Comparison of ENCODE assay signal across 12 cellular contexts in the genomic region with DNA sequence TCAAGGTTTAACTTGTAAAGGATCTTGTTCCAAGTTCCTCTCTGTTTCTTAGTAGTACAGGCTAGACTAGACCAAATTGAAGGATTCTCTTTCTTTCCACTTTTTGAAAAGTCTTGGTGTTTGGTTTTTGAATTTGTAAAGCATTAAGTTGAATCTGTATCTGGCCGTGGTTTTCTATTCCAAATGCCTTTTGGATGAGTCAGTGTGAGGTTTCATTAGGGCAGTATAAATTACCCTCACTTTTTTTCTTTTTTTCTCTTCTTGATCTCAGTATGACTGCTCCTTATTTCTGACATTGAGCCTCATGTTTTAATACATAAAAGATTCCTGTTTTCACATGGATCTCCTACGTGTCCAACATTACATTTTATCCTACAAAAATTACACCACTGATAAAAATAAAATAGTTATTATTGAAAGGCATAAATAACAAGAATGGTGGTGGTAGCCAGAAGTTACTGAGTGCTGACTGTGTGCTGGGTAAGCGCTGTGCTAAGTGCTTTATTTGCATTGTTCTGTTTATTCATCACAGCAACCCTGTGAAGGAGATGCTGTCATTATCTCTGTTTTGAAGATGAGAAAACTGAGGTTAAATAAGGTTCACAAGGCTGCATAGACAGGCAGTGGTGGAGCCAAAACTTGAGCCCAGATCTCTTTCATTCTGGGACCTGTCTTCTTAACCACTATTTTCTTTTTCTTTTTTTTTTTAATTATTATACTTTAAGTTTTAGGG. TPM values are rescaled to one million over a fixed set of nuclear protein-coding genes. Genes with fewer than 3 reads are reported as not detected.
DNase-seq lines count a peak whose midpoint lies in the region; ATAC-seq and TF ChIP-seq lines count a peak whose summit lies in the region.
"Had no signal": no experiment of that assay in that cellular context is flagged by ENCODE, and none has a peak within 500 bp of the region (broad histone marks: within the 10 kb centered on the region; RNA-seq: fewer than 3 reads in every experiment).

No MANE protein-coding gene starts in this region.

- H3K4me3 Mint-ChIP-seq in nephron progenitor cell, result no peak overlapping the region
- H3K4me3 Mint-ChIP-seq: activated T-cell treated with anti-CD3 and anti-CD28 coated beads, Interleukin-2, amount 50 U/mL, for 72 hours; naive thymus-derived CD8-positive, alpha-beta T cell; T-helper 1 cell treated with Interleukin-12 subunit alpha and Interleukin-12 subunit beta and Interleukin-4 antibody, amounts not matched to agents 30 μg/mL and 1 μg/mL, for 36 hours had no signal

- H3K9ac ChIP-seq in adipocyte (ENCODE audit: low read length) (peak overlapping the region; percentile 64), skeletal muscle tissue (ENCODE audit: low read depth in 1 of 3, low read length in 3 of 3) (no peak overlapping the region)

- TF ChIP-seq CTCF in nephron progenitor cell (IDR thresholded peaks at IDR 0.05), result no peak

- no peaks in the 10 kb centered on the region for H3K36me3 ChIP-seq in adipocyte (ENCODE audit: control insufficient read depth, insufficient read depth, low read length, severe bottlenecking)
- no peaks in the 10 kb centered on the region for H3K36me3 ChIP-seq in skeletal muscle tissue (ENCODE audit: control insufficient read depth in 3 of 3, insufficient read depth in 3 of 3, low read length in 3 of 3)

- H3K4me1 ChIP-seq in adipocyte (ENCODE audit: control insufficient read depth, insufficient read depth, low read length), result peaks cover 64% of the 10 kb centered on the region
- H3K4me1 ChIP-seq in skeletal muscle tissue (ENCODE audit: control insufficient read depth in 3 of 3, insufficient read depth in 3 of 3, low read length in 3 of 3), result peaks cover 40 to 47% (median 45%) of the 10 kb centered on the region in 3 donors

- no peaks in the 10 kb centered on the region for H3K27me3 Mint-ChIP-seq in nephron progenitor cell (ENCODE audit: low read depth, poor library complexity)

- no peak overlapping the region for H3K27ac Mint-ChIP-seq in nephron progenitor cell
- H3K27ac Mint-ChIP-seq: activated T-cell treated with anti-CD3 and anti-CD28 coated beads, Interleukin-2, amount 50 U/mL, for 72 hours; naive thymus-derived CD8-positive, alpha-beta T cell; T-helper 1 cell treated with Interleukin-12 subunit alpha and Interleukin-12 subunit beta and Interleukin-4 antibody, amounts not matched to agents 30 μg/mL and 1 μg/mL, for 36 hours had no signal

- no peaks in the 10 kb centered on the region for H3K9me3 ChIP-seq in adipocyte (ENCODE audit: control insufficient read depth, low read length)
- no peaks in the 10 kb centered on the region for H3K9me3 ChIP-seq in skeletal muscle tissue (ENCODE audit: control insufficient read depth in 3 of 3, low read length in 3 of 3)

- H3K27me3 ChIP-seq in adipocyte (replicated peaks; ENCODE audit: control insufficient read depth, insufficient read depth, low read length) (no peaks in the 10 kb centered on the region), skeletal muscle tissue (ENCODE audit: control insufficient read depth in 3 of 3, insufficient read depth in 3 of 3, low read length in 3 of 3) (no peaks in the 10 kb centered on the region)

- peak overlapping the region; percentile 64 for H3K4me3 ChIP-seq in adipocyte (ENCODE audit: low read length)
- H3K4me3 ChIP-seq in skeletal muscle tissue (ENCODE audit: low read length in 3 of 3), result no peak overlapping the region

- peaks cover 27% of the 10 kb centered on the region for H3K4me1 Mint-ChIP-seq in nephron progenitor cell
- H3K4me1 Mint-ChIP-seq: naive thymus-derived CD8-positive, alpha-beta T cell had no signal

- peaks cover 6% of the 10 kb centered on the region for H3K36me3 Mint-ChIP-seq in nephron progenitor cell (ENCODE audit: low read depth)
- H3K36me3 Mint-ChIP-seq: naive thymus-derived CD8-positive, alpha-beta T cell had no signal

- ATAC-seq in GM19463 (IDR thresholded peaks at IDR 0.05; ENCODE audit: unreplicated experiment), result peak; percentile 53
- no peak for ATAC-seq in GM21528 (IDR thresholded peaks at IDR 0.05; ENCODE audit: low FRiP score, unreplicated experiment)
- ATAC-seq: activated T-cell treated with anti-CD3 and anti-CD28 coated beads, Interleukin-2, amount 50 U/mL, for 72 hours; naive thymus-derived CD8-positive, alpha-beta T cell had no signal

- DNase-seq in adipocyte (ENCODE audit: low read depth), result peak; percentile 71
- DNase-seq in foreskin melanocyte, result peak; percentile 77
- DNase-seq in nephron progenitor cell, result no peak
- no peak for DNase-seq in KG1 (lab: John Stamatoyannopoulos, UW)
- DNase-seq in COR-L47 (lab: John Stamatoyannopoulos, UW), result no peak
- DNase-seq: activated T-cell treated with anti-CD3 and anti-CD28 coated beads, Interleukin-2, amount 50 U/mL, for 72 hours; naive thymus-derived CD8-positive, alpha-beta T cell; NCI-H187 treated with DMSO at 0.1 percent for 48 hours had no signal

- peaks cover 12% of the 10 kb centered on the region for H3K9me3 Mint-ChIP-seq in nephron progenitor cell
- H3K9me3 Mint-ChIP-seq: T-helper 1 cell treated with Interleukin-12 subunit alpha and Interleukin-12 subunit beta and Interleukin-4 antibody, amounts not matched to agents 30 μg/mL and 1 μg/mL, for 36 hours had no signal

- H3K27ac ChIP-seq in skeletal muscle tissue (ENCODE audit: low read depth, low read length), result peak overlapping the region; percentile 19

RNA-seq across cellular contexts. Expression of a gene that starts 48.3 kb away (rescaled TPM):
- 11.0 TPM for total RNA-seq in skeletal muscle tissue

Comparison
In these comparisons a context has a peak if more than half of its experiments do, and no peak if none do; other contexts are left out.
1. DNase-seq: peak in adipocyte (single experiment) and foreskin melanocyte (single experiment); none in nephron progenitor cell (single experiment), KG1 (single experiment) and COR-L47 (single experiment).